ENCODE assay signal across 1 cellular context in genomic region chr3:131477813-131478212, GRCh38.
A peak's percentile ranks its signal among the peaks of the same experiment; 100 is the strongest.
TF ChIP-seq lines count a peak whose summit lies in the region.

No MANE protein-coding gene starts in this region.

TF ChIP-seq in GM12878, 131 proteins besides CTCF, POLR2A, EP300 and RAD21 (continued from another document):
- TF ChIP-seq ZBTB40 (IDR thresholded peaks at IDR 0.05; ENCODE audit: borderline replicate concordance) = peak; percentile 74
- TF ChIP-seq HDGF (IDR thresholded peaks at IDR 0.05) = no peak
- TF ChIP-seq SIN3A (IDR thresholded peaks at IDR 0.05; ENCODE audit: low read depth, low read length) = no peak
- TF ChIP-seq ZBED1 (IDR thresholded peaks at IDR 0.05; ENCODE audit: borderline replicate concordance) = no peak
- TF ChIP-seq BCL11A (IDR thresholded peaks at IDR 0.05; ENCODE audit: low read depth, low read length) = no peak
